In the genomic region with DNA sequence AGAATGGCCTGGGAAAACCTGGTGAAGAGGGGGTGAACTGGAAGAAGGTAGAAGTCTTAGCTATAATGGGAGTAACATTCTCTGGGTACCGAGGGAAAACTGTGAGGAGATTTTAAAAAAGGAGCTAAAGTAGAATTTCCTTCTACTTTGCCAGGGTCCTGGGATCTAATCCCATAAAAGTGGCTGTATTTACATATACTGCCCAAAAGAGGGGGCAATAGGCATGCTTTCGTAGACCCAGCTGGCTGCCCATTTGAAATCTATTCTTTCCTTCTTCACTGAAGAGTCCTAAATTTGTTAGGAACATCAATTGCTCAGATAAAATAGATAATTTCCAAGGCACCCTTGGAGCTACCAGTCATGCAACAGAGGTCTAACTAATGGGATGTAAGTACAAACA, we compare ENCODE assay signal across 9 cellular contexts.
DNase-seq lines count a peak whose midpoint lies in the region; ATAC-seq, FAIRE-seq and TF ChIP-seq lines count a peak whose summit lies in the region.
"Had no signal": no experiment of that assay in that cellular context is flagged by ENCODE, and none has a peak within 500 bp of the region (broad histone marks: within the 10 kb centered on the region; RNA-seq: fewer than 3 reads in every experiment).

No MANE protein-coding gene starts in this region.

- no peak for TF ChIP-seq POLR2A in HepG2 (IDR thresholded peaks at IDR 0.05; ENCODE audit: insufficient read depth in 1 of 2, low read depth in 2 of 2, low read length in 2 of 2)

- H3K27ac ChIP-seq in HepG2 (ENCODE audit: extremely low read length, insufficient read depth, low read length): no peak overlapping the region
- H3K27ac ChIP-seq: neutrophil had no signal

- POLR2A ChIA-PET in HepG2 (lab: Yijun Ruan, JAX): no interaction called here

- intact Hi-C loops in HepG2 (cut with micrococcal nuclease; ENCODE audit: unreplicated experiment): no loop called here
- intact Hi-C loops in activated CD4-positive, alpha-beta T cell treated with anti-CD3 and anti-CD28 coated beads, Interleukin-2, amount 10 ng/mL, durations not matched to agents 24 days and 14 days (cut with micrococcal nuclease): loop anchor here (5.0 kb wide), 1 partner anchor 639 kb away; a partner anchor contains a TSS

- peaks cover 39% of the 10 kb centered on the region for H3K36me3 Mint-ChIP-seq in activated CD4-positive, alpha-beta T cell treated with anti-CD3 and anti-CD28 coated beads, Interleukin-2, amount 10 ng/mL, durations not matched to agents 24 days and 14 days (ENCODE audit: low read depth)

- H2AFZ ChIP-seq in HepG2 (ENCODE audit: low read length): no peak overlapping the region

- H3K9me3 Mint-ChIP-seq in activated CD4-positive, alpha-beta T cell treated with anti-CD3 and anti-CD28 coated beads, Interleukin-2, amount 10 ng/mL, durations not matched to agents 24 days and 14 days: no peaks in the 10 kb centered on the region

- no peaks in the 10 kb centered on the region for H4K20me1 ChIP-seq in HepG2 (ENCODE audit: insufficient read depth, low read length)

- H3K9me3 ChIP-seq in HepG2 (ENCODE audit: low read length): no peaks in the 10 kb centered on the region
- H3K9me3 ChIP-seq: neutrophil had no signal

- 89% methylated on average over 2 of the region's 2 CpGs for WGBS in HepG2 (ENCODE audit: low lambda C conversion rate)

- H3K79me2 ChIP-seq in HepG2 (ENCODE audit: insufficient read depth, low read length): no peaks in the 10 kb centered on the region

- H3K4me3 ChIP-seq in WI38 (ENCODE audit: low read depth, low read length) (no peak overlapping the region), HepG2 (replicated peaks in 1 of 3; ENCODE audit: insufficient read depth in 1 of 3, low read depth in 2 of 3, low read length in 3 of 3) (no peak overlapping the region)

- H3K4me1 ChIP-seq in HepG2 (ENCODE audit: insufficient read depth, low read length): no peaks in the 10 kb centered on the region

- FAIRE-seq in D721Med (lab: Jason Lieb, UNC) (peak; percentile 16), HepG2 (lab: Jason Lieb, UNC) (no peak)

- TF ChIP-seq CTCF in D721Med (IDR thresholded peaks at IDR 0.05; ENCODE audit: insufficient read depth, missing control alignments) (peak; percentile 66), WI38 (IDR thresholded peaks at IDR 0.05; ENCODE audit: low read depth, low read length) (peak; percentile 36; the same call in 1 of the 2 replicates), HepG2 (CRISPR knock-in tag; IDR thresholded peaks at IDR 0.05) (peak; percentile 55)

- BruUV-seq in HepG2 (replicated peaks; lab: Mats Ljungman, UMichigan): no TSS peak

- H3K27ac Mint-ChIP-seq in activated CD4-positive, alpha-beta T cell treated with anti-CD3 and anti-CD28 coated beads, Interleukin-2, amount 10 ng/mL, durations not matched to agents 24 days and 14 days: no peak overlapping the region

- H3K27me3 Mint-ChIP-seq in activated CD4-positive, alpha-beta T cell treated with anti-CD3 and anti-CD28 coated beads, Interleukin-2, amount 10 ng/mL, durations not matched to agents 24 days and 14 days: no peaks in the 10 kb centered on the region

- no peak overlapping the region for H3K4me2 ChIP-seq in HepG2 (ENCODE audit: low read depth, low read length)

- H3K36me3 ChIP-seq in HepG2 (replicated peaks in 1 of 2; ENCODE audit: control insufficient read depth in 1 of 2, insufficient read depth in 2 of 2, low read length in 2 of 2): peaks cover 12 to 37% of the 10 kb centered on the region in 2 experiments; a peak in 4 of 5 replicates

- ATAC-seq in HepG2 (peak; percentile 69), GM21367 (IDR thresholded peaks at IDR 0.05; ENCODE audit: unreplicated experiment) (no peak)

- DNase-seq in D721Med (ENCODE audit: insufficient read length, low spot score): no peak
- DNase-seq in HCEC 1CT: peak; percentile 11
- peak; percentile 15 for DNase-seq in HepG2 (ENCODE audit: low spot score)
- DNase-seq in stimulated activated CD8-positive, alpha-beta memory T cell treated with anti-CD3 and anti-CD28 coated beads, Interleukin-4, amount 100 ng/mL, for 48 hours: no peak
- DNase-seq in activated effector memory CD4-positive, alpha-beta T cell treated with Interleukin-2 at 50 U/mL for 16 hours: no peak
- no peak for DNase-seq in activated CD4-positive, alpha-beta T cell treated with anti-CD3 and anti-CD28 coated beads, Interleukin-2, amount 10 ng/mL, durations not matched to agents 24 days and 14 days

- CTCF ChIA-PET in HepG2 (lab: Yijun Ruan, JAX; ENCODE audit: low intra/inter-chr PET ratio, low total read pairs): no interaction called here

- no peak overlapping the region for H3K9ac ChIP-seq in HepG2 (ENCODE audit: insufficient read depth, low read depth, low read length)

- in situ Hi-C loops in HepG2 (cut with HindIII; ENCODE audit: extremely low pct_ligation_motif_present, low pct_unique_long_range_greater_than_20kb): no loop called here

- TF ChIP-seq RAD21 in HepG2 (CRISPR knock-in tag; IDR thresholded peaks at IDR 0.05): no peak

- peaks cover 13% of the 10 kb centered on the region for H3K4me1 Mint-ChIP-seq in activated CD4-positive, alpha-beta T cell treated with anti-CD3 and anti-CD28 coated beads, Interleukin-2, amount 10 ng/mL, durations not matched to agents 24 days and 14 days

- no peak for TF ChIP-seq EP300 in HepG2 (IDR thresholded peaks at IDR 0.05; ENCODE audit: low read depth in 2 of 2, low read length in 2 of 2)
- TF ChIP-seq EP300 in HepG2 (CRISPR knock-in tag; IDR thresholded peaks at IDR 0.05; ENCODE audit: borderline replicate concordance): no peak

- H3K4me3 Mint-ChIP-seq in activated CD4-positive, alpha-beta T cell treated with anti-CD3 and anti-CD28 coated beads, Interleukin-2, amount 10 ng/mL, durations not matched to agents 24 days and 14 days: no peak overlapping the region

- no peaks in the 10 kb centered on the region for H3K27me3 ChIP-seq in HepG2 (ENCODE audit: control insufficient read depth in 1 of 2, insufficient read depth in 2 of 2, low read length in 2 of 2)
- H3K27me3 ChIP-seq: neutrophil had no signal

TF ChIP-seq in HepG2, 621 proteins besides CTCF, POLR2A, EP300 and RAD21:
- TF ChIP-seq ZSCAN22 (CRISPR knock-in tag; IDR thresholded peaks at IDR 0.05) (no peak), HNRNPK (IDR thresholded peaks at IDR 0.05; ENCODE audit: low read depth, low read length, poor library complexity, severe bottlenecking) (no peak), RNF2 (conservative IDR thresholded peaks at IDR 0.05; ENCODE audit: low read depth) (no peak), ZBTB38 (CRISPR knock-in tag; IDR thresholded peaks at IDR 0.05) (no peak), FOXA3 (CRISPR knock-in tag; IDR thresholded peaks at IDR 0.05) (peak; percentile 7; the same call in 1 of the 2 replicates), STAG1 (CRISPR knock-in tag; IDR thresholded peaks at IDR 0.05) (peak; percentile 68), FOXA1 (IDR thresholded peaks at IDR 0.05) (no peak), FOXA1 (CRISPR knock-in tag; IDR thresholded peaks at IDR 0.05) (peak; percentile 41)

Comparison
In these comparisons a context has a peak if more than half of its experiments do, and no peak if none do; other contexts are left out.
1. DNase-seq: peak in HCEC 1CT (single experiment) and HepG2 (single experiment); none in D721Med (single experiment), stimulated activated CD8-positive, alpha-beta memory T cell treated with anti-CD3 and anti-CD28 coated beads, Interleukin-4, amount 100 ng/mL, for 48 hours (single experiment), activated effector memory CD4-positive, alpha-beta T cell treated with Interleukin-2 at 50 U/mL for 16 hours (single experiment) and activated CD4-positive, alpha-beta T cell treated with anti-CD3 and anti-CD28 coated beads, Interleukin-2, amount 10 ng/mL, durations not matched to agents 24 days and 14 days (single experiment).
2. Peak in every context shown above with its lines, with median percentiles within 50 percentile points of each other: CTCF ChIP-seq.